In genomic region chr4:182913036-182913435, GRCh38 we compare ENCODE assay signal across 11 cellular contexts.
"Had no signal": no experiment of that assay in that cellular context is flagged by ENCODE, and none has a peak within 500 bp of the region (broad histone marks: within the 10 kb centered on the region; RNA-seq: fewer than 3 reads in every experiment).

No MANE protein-coding gene starts in this region.

- H3K27me3 ChIP-seq: spleen had no signal

- ATAC-seq: left ventricle myocardium superior, sciatic nerve had no signal

- H3K27me3 Mint-ChIP-seq: activated CD4-positive, alpha-beta T cell treated with anti-CD3 and anti-CD28 coated beads, Interleukin-2, amount 10 ng/mL, durations not matched to agents 7 days and 5 days; activated naive CD8-positive, alpha-beta T cell treated with anti-CD3 and anti-CD28 coated beads, Interleukin-2, amount 10 ng/mL, durations not matched to agents 7 days and 5 days had no signal

- H3K4me3 ChIP-seq: spleen had no signal

- H3K9me3 Mint-ChIP-seq: activated CD4-positive, alpha-beta T cell treated with anti-CD3 and anti-CD28 coated beads, Interleukin-2, amount 10 ng/mL, durations not matched to agents 7 days and 5 days; activated naive CD8-positive, alpha-beta T cell treated with anti-CD3 and anti-CD28 coated beads, Interleukin-2, amount 10 ng/mL, durations not matched to agents 7 days and 5 days; neural crest cell had no signal

- H3K27ac ChIP-seq: spleen had no signal

- H3K4me3 Mint-ChIP-seq: activated CD4-positive, alpha-beta T cell treated with anti-CD3 and anti-CD28 coated beads, Interleukin-2, amount 10 ng/mL, durations not matched to agents 7 days and 5 days; activated naive CD8-positive, alpha-beta T cell treated with anti-CD3 and anti-CD28 coated beads, Interleukin-2, amount 10 ng/mL, durations not matched to agents 7 days and 5 days had no signal

- H3K9me3 ChIP-seq: spleen had no signal

- H3K27ac Mint-ChIP-seq: activated CD4-positive, alpha-beta T cell treated with anti-CD3 and anti-CD28 coated beads, Interleukin-2, amount 10 ng/mL, durations not matched to agents 7 days and 5 days; activated naive CD8-positive, alpha-beta T cell treated with anti-CD3 and anti-CD28 coated beads, Interleukin-2, amount 10 ng/mL, durations not matched to agents 7 days and 5 days had no signal

- DNase-seq: activated CD4-positive, alpha-beta T cell treated with anti-CD3 and anti-CD28 coated beads, Interleukin-2, amount 10 ng/mL, durations not matched to agents 7 days and 5 days; activated effector memory CD4-positive, alpha-beta T cell treated with Interleukin-2 at 50 U/mL for 16 hours; activated naive CD8-positive, alpha-beta T cell treated with anti-CD3 and anti-CD28 coated beads, Interleukin-2, amount 10 ng/mL, durations not matched to agents 7 days and 5 days; anterior cingulate cortex; effector CD8-positive, alpha-beta T cell; foreskin fibroblast; hypothalamus; left ventricle myocardium superior; spleen had no signal
